Comparison of ENCODE assay signal across 18 cellular contexts in the genomic region with DNA sequence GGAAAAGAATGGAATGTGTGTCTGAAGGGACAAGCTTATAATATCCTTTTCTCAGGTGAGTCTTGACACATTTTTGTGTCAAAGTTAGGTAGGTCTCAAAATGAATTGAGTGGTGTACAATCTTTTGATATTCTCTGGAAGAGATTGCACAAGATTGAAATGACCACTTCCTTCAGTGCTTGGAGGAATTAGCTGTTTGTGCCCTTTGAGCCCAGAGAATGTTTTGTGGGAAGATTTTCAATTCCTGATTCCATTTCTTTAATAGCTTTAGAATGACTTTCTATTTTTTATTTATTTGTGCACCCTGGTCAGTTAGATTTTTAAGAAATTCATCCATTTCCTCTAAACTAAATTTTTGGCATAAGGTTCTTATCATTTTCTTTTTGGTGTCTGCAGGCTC. TPM values are rescaled to one million over a fixed set of nuclear protein-coding genes. Genes with fewer than 3 reads are reported as not detected.
A peak's percentile ranks its signal among the peaks of the same experiment; 100 is the strongest.
DNase-seq lines count a peak whose midpoint lies in the region; ATAC-seq, FAIRE-seq and TF ChIP-seq lines count a peak whose summit lies in the region.
"Had no signal": no experiment of that assay in that cellular context is flagged by ENCODE, and none has a peak within 500 bp of the region (broad histone marks: within the 10 kb centered on the region; RNA-seq: fewer than 3 reads in every experiment).

No MANE protein-coding gene starts in this region.

- CTCF ChIA-PET in HepG2 (lab: Yijun Ruan, JAX; ENCODE audit: low intra/inter-chr PET ratio, low total read pairs) (no interaction called here), A673 (lab: Charles Lee) (no interaction called here)

- H3K9me3 ChIP-seq in liver (ENCODE audit: control insufficient read depth in 4 of 4, low read length in 3 of 4) (no peaks in the 10 kb centered on the region), HepG2 (ENCODE audit: low read length) (no peaks in the 10 kb centered on the region), adipocyte (ENCODE audit: control insufficient read depth, low read length) (no peaks in the 10 kb centered on the region), A673 (ENCODE audit: low read depth, low read length, poor library complexity, severe bottlenecking) (no peaks in the 10 kb centered on the region), thyroid gland (no peaks in the 10 kb centered on the region)
- H3K9me3 ChIP-seq: BE2C, SK-N-SH had no signal

- H3K4me3 ChIP-seq in liver (ENCODE audit: low read depth in 1 of 3, low read length in 3 of 3) (no peak overlapping the region), HepG2 (replicated peaks in 1 of 3; ENCODE audit: insufficient read depth in 1 of 3, low read depth in 2 of 3, low read length in 3 of 3) (no peak overlapping the region), adipocyte (ENCODE audit: low read length) (no peak overlapping the region), fibroblast of the aortic adventitia (ENCODE audit: low read depth, low read length) (no peak overlapping the region), A673 (ENCODE audit: low read depth, low read length, poor library complexity, severe bottlenecking) (no peak overlapping the region), thyroid gland (replicated peaks in 1 of 3) (no peak overlapping the region)
- H3K4me3 ChIP-seq: K562 had no signal

- in situ Hi-C loops in HepG2 (cut with HindIII; ENCODE audit: extremely low pct_ligation_motif_present, low pct_unique_long_range_greater_than_20kb): no loop called here

- no peak for TF ChIP-seq POLR2A in HepG2 (IDR thresholded peaks at IDR 0.05; ENCODE audit: insufficient read depth in 1 of 2, low read depth in 2 of 2, low read length in 2 of 2)
- no peak for TF ChIP-seq POLR2A in thyroid gland (IDR thresholded peaks at IDR 0.05)

- no peaks in the 10 kb centered on the region for H3K79me2 ChIP-seq in HepG2 (ENCODE audit: insufficient read depth, low read length)

- H2AFZ ChIP-seq in HepG2 (ENCODE audit: low read length): no peak overlapping the region

- BruUV-seq in HepG2 (replicated peaks; lab: Mats Ljungman, UMichigan) (no TSS peak), A673 (replicated peaks; lab: Mats Ljungman, UMichigan) (no TSS peak)

- TF ChIP-seq EP300 in HepG2 (IDR thresholded peaks at IDR 0.05; ENCODE audit: low read depth in 2 of 2, low read length in 2 of 2) (no peak), HepG2 (CRISPR knock-in tag; IDR thresholded peaks at IDR 0.05; ENCODE audit: borderline replicate concordance) (no peak)

- no peak for ATAC-seq in HepG2
- ATAC-seq: K562, Right ventricle myocardium inferior had no signal

- intact Hi-C loops in HepG2 (cut with micrococcal nuclease; ENCODE audit: unreplicated experiment): no loop called here
- intact Hi-C loops in A673 (cut with micrococcal nuclease; ENCODE audit: unreplicated experiment): no loop called here
- intact Hi-C loops in thyroid gland (cut with DNase I): no loop called here

- POLR2A ChIA-PET in HepG2 (lab: Yijun Ruan, JAX): no interaction called here
- POLR2A ChIA-PET in A673 (lab: Charles Lee; ENCODE audit: low non-redundant PET): no interaction called here

- no peaks in the 10 kb centered on the region for H4K20me1 ChIP-seq in HepG2 (ENCODE audit: insufficient read depth, low read length)

- H3K9ac ChIP-seq in liver (ENCODE audit: low read depth in 1 of 2, low read length in 2 of 2): no peak overlapping the region
- no peak overlapping the region for H3K9ac ChIP-seq in HepG2 (ENCODE audit: insufficient read depth, low read depth, low read length)
- H3K9ac ChIP-seq in adipocyte (ENCODE audit: low read length): no peak overlapping the region
- H3K9ac ChIP-seq: SK-N-SH had no signal

- TF ChIP-seq CTCF in liver (IDR thresholded peaks at IDR 0.05; ENCODE audit: low read depth, low read length, missing input control) (no peak), HepG2 (CRISPR knock-in tag; IDR thresholded peaks at IDR 0.05) (no peak), fibroblast of the aortic adventitia (IDR thresholded peaks at IDR 0.05; ENCODE audit: insufficient read depth, low read length) (no peak), A673 (conservative IDR thresholded peaks at IDR 0.05; ENCODE audit: low read depth, low read length) (no peak), thyroid gland (IDR thresholded peaks at IDR 0.05) (no peak)

- H3K36me3 ChIP-seq in liver (ENCODE audit: control insufficient read depth in 4 of 4, insufficient read depth in 3 of 4, low read depth in 1 of 4, low read length in 3 of 4): no peaks in the 10 kb centered on the region
- no peaks in the 10 kb centered on the region for H3K36me3 ChIP-seq in HepG2 (replicated peaks in 1 of 2; ENCODE audit: control insufficient read depth in 1 of 2, insufficient read depth in 2 of 2, low read length in 2 of 2)
- H3K36me3 ChIP-seq in adipocyte (ENCODE audit: control insufficient read depth, insufficient read depth, low read length, severe bottlenecking): no peaks in the 10 kb centered on the region
- no peaks in the 10 kb centered on the region for H3K36me3 ChIP-seq in A673 (ENCODE audit: insufficient read depth, low read length, poor library complexity, severe bottlenecking)
- H3K36me3 ChIP-seq in thyroid gland: no peaks in the 10 kb centered on the region
- H3K36me3 ChIP-seq: BE2C had no signal

- TF ChIP-seq RAD21 in liver (IDR thresholded peaks at IDR 0.05) (no peak), HepG2 (CRISPR knock-in tag; IDR thresholded peaks at IDR 0.05) (no peak)

- no peak overlapping the region for H3K4me2 ChIP-seq in HepG2 (ENCODE audit: low read depth, low read length)
- H3K4me2 ChIP-seq: SK-N-SH had no signal

- H3K27ac ChIP-seq in liver (ENCODE audit: low read depth in 1 of 2, low read length in 2 of 2) (no peak overlapping the region), HepG2 (ENCODE audit: extremely low read length, insufficient read depth, low read length) (no peak overlapping the region), A673 (ENCODE audit: low read depth, low read length, poor library complexity, severe bottlenecking) (no peak overlapping the region), thyroid gland (no peak overlapping the region)
- H3K27ac ChIP-seq: 22Rv1 had no signal

- H3K27me3 ChIP-seq in liver (ENCODE audit: control insufficient read depth in 4 of 4, insufficient read depth in 4 of 4, low read length in 3 of 4): no peaks in the 10 kb centered on the region
- no peaks in the 10 kb centered on the region for H3K27me3 ChIP-seq in HepG2 (ENCODE audit: control insufficient read depth in 1 of 2, insufficient read depth in 2 of 2, low read length in 2 of 2)
- no peaks in the 10 kb centered on the region for H3K27me3 ChIP-seq in adipocyte (replicated peaks; ENCODE audit: control insufficient read depth, insufficient read depth, low read length)
- H3K27me3 ChIP-seq in A673 (replicated peaks; ENCODE audit: insufficient read depth, low read depth, low read length, poor library complexity): no peaks in the 10 kb centered on the region
- no peaks in the 10 kb centered on the region for H3K27me3 ChIP-seq in thyroid gland

- no peak for FAIRE-seq in HepG2 (lab: Jason Lieb, UNC)
- FAIRE-seq: GM19239, HTR-8/SVneo, K562 had no signal

- DNase-seq in HepG2 (ENCODE audit: low spot score): no peak
- DNase-seq in adipocyte (ENCODE audit: low read depth): peak; percentile 66
- DNase-seq in fibroblast of the aortic adventitia (ENCODE audit: low read depth): peak; percentile 16
- DNase-seq in epidermal melanocyte (ENCODE audit: insufficient read length, low spot score): no peak
- no peak for DNase-seq in AML-193 (lab: John Stamatoyannopoulos, UW)
- DNase-seq in A673 (ENCODE audit: low spot score): no peak
- DNase-seq in thyroid gland: no peak
- DNase-seq: BE2C; CD8-positive, alpha-beta memory T cell; NCI-H1694; SK-N-SH had no signal

- H3K4me1 ChIP-seq in liver (ENCODE audit: control insufficient read depth in 4 of 4, insufficient read depth in 4 of 4, low read length in 3 of 4) (no peaks in the 10 kb centered on the region), HepG2 (ENCODE audit: insufficient read depth, low read length) (no peaks in the 10 kb centered on the region), adipocyte (ENCODE audit: control insufficient read depth, insufficient read depth, low read length) (peaks cover 22% of the 10 kb centered on the region), A673 (ENCODE audit: insufficient read depth, low read length, poor library complexity, severe bottlenecking) (no peaks in the 10 kb centered on the region), thyroid gland (no peaks in the 10 kb centered on the region)
- H3K4me1 ChIP-seq: BE2C had no signal

RNA-seq across cellular contexts. Expression of a gene that starts 1.6 kb away (rescaled TPM):
- under 1 TPM in 1 of 2 donors, not detected in 1; 0.84 TPM for total RNA-seq in liver
- under 1 TPM in 1 of 2 donors, not detected in 1; 0.12 TPM for polyA plus RNA-seq in liver
- not detected in 2 replicates for total RNA-seq in HepG2 (2016; rRNA removed; fragmentation: Illumina TruSeq; extraction: Trizol)
- total RNA-seq in HepG2 (2016; cell fraction: cytosol; rRNA removed; fragmentation: Illumina TruSeq; extraction: Trizol; ENCODE audit: low read depth): not detected in 2 replicates
- not detected in 2 replicates for total RNA-seq in HepG2 (2016; cell fraction: insoluble cytoplasmic fraction; rRNA removed; fragmentation: Illumina TruSeq; extraction: Trizol)
- total RNA-seq in HepG2 (2016; cell fraction: membrane; rRNA removed; fragmentation: Illumina TruSeq; extraction: Trizol): not detected in 2 replicates
- total RNA-seq in HepG2 (2016; cell fraction: nucleus; rRNA removed; fragmentation: Illumina TruSeq; extraction: Trizol): not detected in 2 replicates
- not detected in 2 replicates for polyA plus RNA-seq in HepG2 (2011; rRNA removed)
- polyA plus RNA-seq in HepG2 (2011; cell fraction: cytosol; rRNA removed): not detected in 2 replicates
- polyA plus RNA-seq in HepG2 (2011; cell fraction: nucleus; rRNA removed): not detected in 2 replicates
- polyA plus RNA-seq in HepG2 (2012): not detected in 2 replicates
- not detected in 2 replicates for polyA plus RNA-seq in HepG2 (2016; cell fraction: cytosol; fragmentation: Illumina TruSeq; extraction: Trizol; ENCODE audit: low read depth)
- polyA plus RNA-seq in HepG2 (2016; cell fraction: insoluble cytoplasmic fraction; fragmentation: Illumina TruSeq; extraction: Trizol; ENCODE audit: low read depth): not detected in 2 replicates
- not detected in 2 replicates for polyA plus RNA-seq in HepG2 (2016; cell fraction: membrane; fragmentation: Illumina TruSeq; extraction: Trizol; ENCODE audit: low read depth)
- polyA plus RNA-seq in HepG2 (2016; cell fraction: nucleus; fragmentation: Illumina TruSeq; extraction: Trizol; ENCODE audit: insufficient read depth, low read depth): not detected in 2 replicates
- polyA minus RNA-seq in HepG2 (2011; rRNA and poly(A)+ RNA removed; ENCODE audit: low replicate concordance): not detected in 2 replicates
- polyA minus RNA-seq in HepG2 (2011; cell fraction: cytosol; rRNA and poly(A)+ RNA removed): not detected in 2 replicates
- polyA minus RNA-seq in HepG2 (2011; cell fraction: nucleus; rRNA and poly(A)+ RNA removed): not detected in 2 replicates
- not detected in 2 replicates for total RNA-seq in fibroblast of the aortic adventitia (ENCODE audit: low replicate concordance)
- not detected in 2 replicates for total RNA-seq in A673 (2021)
- 1 to 10 TPM; 1.2 to 3.2 (median 1.6) TPM for total RNA-seq in thyroid gland
- total RNA-seq: CD8-positive, alpha-beta memory T cell; Daoy; K562 had no signal
- polyA plus RNA-seq: CD8-positive, alpha-beta memory T cell; K562; SK-N-SH had no signal

RNA-seq across cellular contexts. Expression of a gene that starts 8.4 kb away (rescaled TPM):
- total RNA-seq in liver: not detected
- polyA plus RNA-seq in liver: not detected
- total RNA-seq in HepG2 (2016; rRNA removed; fragmentation: Illumina TruSeq; extraction: Trizol): not detected in 2 replicates
- total RNA-seq in HepG2 (2016; cell fraction: cytosol; rRNA removed; fragmentation: Illumina TruSeq; extraction: Trizol; ENCODE audit: low read depth): not detected in 2 replicates
- not detected in 2 replicates for total RNA-seq in HepG2 (2016; cell fraction: insoluble cytoplasmic fraction; rRNA removed; fragmentation: Illumina TruSeq; extraction: Trizol)
- total RNA-seq in HepG2 (2016; cell fraction: membrane; rRNA removed; fragmentation: Illumina TruSeq; extraction: Trizol): not detected in 2 replicates
- total RNA-seq in HepG2 (2016; cell fraction: nucleus; rRNA removed; fragmentation: Illumina TruSeq; extraction: Trizol): not detected in 2 replicates
- not detected in 2 replicates for polyA plus RNA-seq in HepG2 (2011; rRNA removed)
- polyA plus RNA-seq in HepG2 (2011; cell fraction: cytosol; rRNA removed): not detected in 2 replicates
- not detected in 2 replicates for polyA plus RNA-seq in HepG2 (2011; cell fraction: nucleus; rRNA removed)
- polyA plus RNA-seq in HepG2 (2012): not detected in 2 replicates
- not detected in 2 replicates for polyA plus RNA-seq in HepG2 (2016; cell fraction: cytosol; fragmentation: Illumina TruSeq; extraction: Trizol; ENCODE audit: low read depth)
- polyA plus RNA-seq in HepG2 (2016; cell fraction: insoluble cytoplasmic fraction; fragmentation: Illumina TruSeq; extraction: Trizol; ENCODE audit: low read depth): not detected in 2 replicates
- polyA plus RNA-seq in HepG2 (2016; cell fraction: membrane; fragmentation: Illumina TruSeq; extraction: Trizol; ENCODE audit: low read depth): not detected in 2 replicates
- not detected in 2 replicates for polyA plus RNA-seq in HepG2 (2016; cell fraction: nucleus; fragmentation: Illumina TruSeq; extraction: Trizol; ENCODE audit: insufficient read depth, low read depth)
- polyA minus RNA-seq in HepG2 (2011; rRNA and poly(A)+ RNA removed; ENCODE audit: low replicate concordance): not detected in 2 replicates
- polyA minus RNA-seq in HepG2 (2011; cell fraction: cytosol; rRNA and poly(A)+ RNA removed): not detected in 2 replicates
- not detected in 2 replicates for polyA minus RNA-seq in HepG2 (2011; cell fraction: nucleus; rRNA and poly(A)+ RNA removed)
- not detected in 2 replicates for total RNA-seq in fibroblast of the aortic adventitia (ENCODE audit: low replicate concordance)
- total RNA-seq in A673 (2021): not detected in 2 replicates
- total RNA-seq in thyroid gland: not detected
- total RNA-seq: Daoy, K562, Right ventricle myocardium inferior had no signal
- polyA plus RNA-seq: CD8-positive, alpha-beta memory T cell; SK-N-SH had no signal

RNA-seq across cellular contexts. Expression of a gene that starts 35.4 kb away (rescaled TPM):
- not detected for total RNA-seq in liver
- polyA plus RNA-seq in liver: under 1 TPM in 1 of 2 donors, not detected in 1; 0.03 TPM
- not detected in 2 replicates for total RNA-seq in HepG2 (2016; rRNA removed; fragmentation: Illumina TruSeq; extraction: Trizol)
- total RNA-seq in HepG2 (2016; cell fraction: cytosol; rRNA removed; fragmentation: Illumina TruSeq; extraction: Trizol; ENCODE audit: low read depth): not detected in 2 replicates
- total RNA-seq in HepG2 (2016; cell fraction: insoluble cytoplasmic fraction; rRNA removed; fragmentation: Illumina TruSeq; extraction: Trizol): not detected in 2 replicates
- not detected in 2 replicates for total RNA-seq in HepG2 (2016; cell fraction: membrane; rRNA removed; fragmentation: Illumina TruSeq; extraction: Trizol)
- not detected in 2 replicates for total RNA-seq in HepG2 (2016; cell fraction: nucleus; rRNA removed; fragmentation: Illumina TruSeq; extraction: Trizol)
- polyA plus RNA-seq in HepG2 (2011; rRNA removed): not detected in 2 replicates
- polyA plus RNA-seq in HepG2 (2011; cell fraction: cytosol; rRNA removed): not detected in 2 replicates
- not detected in 2 replicates for polyA plus RNA-seq in HepG2 (2011; cell fraction: nucleus; rRNA removed)
- not detected in 2 replicates for polyA plus RNA-seq in HepG2 (2012)
- polyA plus RNA-seq in HepG2 (2016; cell fraction: cytosol; fragmentation: Illumina TruSeq; extraction: Trizol; ENCODE audit: low read depth): not detected in 2 replicates
- polyA plus RNA-seq in HepG2 (2016; cell fraction: insoluble cytoplasmic fraction; fragmentation: Illumina TruSeq; extraction: Trizol; ENCODE audit: low read depth): not detected in 2 replicates
- polyA plus RNA-seq in HepG2 (2016; cell fraction: membrane; fragmentation: Illumina TruSeq; extraction: Trizol; ENCODE audit: low read depth): not detected in 2 replicates
- polyA plus RNA-seq in HepG2 (2016; cell fraction: nucleus; fragmentation: Illumina TruSeq; extraction: Trizol; ENCODE audit: insufficient read depth, low read depth): not detected in 2 replicates
- not detected in 2 replicates for polyA minus RNA-seq in HepG2 (2011; rRNA and poly(A)+ RNA removed; ENCODE audit: low replicate concordance)
- not detected in 2 replicates for polyA minus RNA-seq in HepG2 (2011; cell fraction: cytosol; rRNA and poly(A)+ RNA removed)
- polyA minus RNA-seq in HepG2 (2011; cell fraction: nucleus; rRNA and poly(A)+ RNA removed): not detected in 2 replicates
- total RNA-seq in fibroblast of the aortic adventitia (ENCODE audit: low replicate concordance): not detected in 2 replicates
- total RNA-seq in A673 (2021): not detected in 2 replicates
- not detected for total RNA-seq in thyroid gland
- total RNA-seq: CD8-positive, alpha-beta memory T cell; Daoy; K562; Right ventricle myocardium inferior had no signal
- polyA plus RNA-seq: CD8-positive, alpha-beta memory T cell; SK-N-SH had no signal

Comparison
In these comparisons a context has a peak if more than half of its experiments do, and no peak if none do; other contexts are left out.
1. DNase-seq: peak in adipocyte (single experiment) and fibroblast of the aortic adventitia (single experiment); none in HepG2 (single experiment), epidermal melanocyte (single experiment), AML-193 (0 of 2), A673 (single experiment) and thyroid gland (0 of 2).